10 cellular contexts compared by ENCODE assay signal in the genomic region with DNA sequence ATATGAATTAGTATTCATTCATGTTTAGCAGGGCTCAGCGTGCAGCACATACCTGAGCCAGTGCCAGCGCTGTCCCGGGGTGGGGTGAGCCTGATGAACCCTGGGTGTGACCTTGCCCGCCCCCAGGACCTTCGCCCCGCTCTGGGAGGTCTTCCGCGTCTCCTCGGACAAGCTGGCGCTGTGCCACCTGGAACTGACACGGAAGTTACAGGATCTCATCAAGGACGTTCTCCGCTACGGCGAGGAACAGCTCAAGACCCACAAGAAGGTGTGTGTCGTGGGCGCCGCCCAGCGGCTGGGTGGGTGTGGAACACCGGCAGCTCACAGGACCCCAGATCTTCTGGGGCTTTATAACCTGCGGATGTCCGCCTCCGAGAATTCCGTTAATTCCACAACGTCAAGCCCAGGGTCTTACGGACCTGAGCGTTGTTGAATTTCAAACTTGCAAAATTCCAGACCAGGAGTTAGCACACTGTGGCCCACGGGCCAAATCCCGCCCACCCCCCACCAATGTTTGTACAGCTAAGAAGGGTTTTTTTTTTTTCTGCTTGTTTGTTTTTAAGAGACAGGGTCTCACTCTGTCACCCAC. TPM values are rescaled to one million over a fixed set of nuclear protein-coding genes. Genes with fewer than 3 reads are reported as not detected.
DNase-seq lines count a peak whose midpoint lies in the region; ATAC-seq and TF ChIP-seq lines count a peak whose summit lies in the region.
"Had no signal": no experiment of that assay in that cellular context is flagged by ENCODE, and none has a peak within 500 bp of the region (broad histone marks: within the 10 kb centered on the region; RNA-seq: fewer than 3 reads in every experiment).

No MANE protein-coding gene starts in this region.

- H3K27me3 Mint-ChIP-seq in naive thymus-derived CD8-positive, alpha-beta T cell, result no peaks in the 10 kb centered on the region
- H3K27me3 Mint-ChIP-seq: activated naive CD8-positive, alpha-beta T cell; CD8-positive, alpha-beta memory T cell had no signal

- H3K27ac Mint-ChIP-seq in naive thymus-derived CD8-positive, alpha-beta T cell, result peak overlapping the region in 2 of 10 donors; percentile 34 to 40
- H3K27ac Mint-ChIP-seq: activated naive CD8-positive, alpha-beta T cell had no signal

- no peak overlapping the region for H3K27ac ChIP-seq in VCaP

- H3K4me3 Mint-ChIP-seq in naive thymus-derived CD8-positive, alpha-beta T cell, result no peak overlapping the region
- H3K4me3 Mint-ChIP-seq: activated naive CD8-positive, alpha-beta T cell; CD8-positive, alpha-beta memory T cell had no signal

- H3K9me3 Mint-ChIP-seq in naive thymus-derived CD8-positive, alpha-beta T cell, result no peaks in the 10 kb centered on the region
- H3K9me3 Mint-ChIP-seq: CD8-positive, alpha-beta memory T cell had no signal

- peaks cover 0 to 92% (median 21%) of the 10 kb centered on the region in 3 donors for H3K36me3 Mint-ChIP-seq in naive thymus-derived CD8-positive, alpha-beta T cell

- TF ChIP-seq CTCF in VCaP (conservative IDR thresholded peaks at IDR 0.05), result peak; percentile 98

- ATAC-seq in naive thymus-derived CD8-positive, alpha-beta T cell, result peak; percentile 39 to 41
- no peak for ATAC-seq in HG02870 (IDR thresholded peaks at IDR 0.05; ENCODE audit: unreplicated experiment)

- H3K4me1 Mint-ChIP-seq in naive thymus-derived CD8-positive, alpha-beta T cell, result peaks cover 0 to 12% (median 7%) of the 10 kb centered on the region in 4 donors
- H3K4me1 Mint-ChIP-seq: CD8-positive, alpha-beta memory T cell had no signal

- POLR2A ChIA-PET in naive thymus-derived CD8-positive, alpha-beta T cell (lab: Charles Lee), result interaction anchor here (0.6 to 1.2 kb wide), 3 partner anchors 49 to 289 kb away, joined by 3 to 6 read pairs (median 3); a partner anchor contains a TSS

- DNase-seq in NCI-H2081 (lab: John Stamatoyannopoulos, UW), result peak; percentile 65 to 77
- no peak for DNase-seq in NCI-H2081 treated with DMSO at 0.1 percent for 48 hours (lab: John Stamatoyannopoulos, UW)
- DNase-seq in NCI-H146 (lab: John Stamatoyannopoulos, UW), result peak; percentile 86
- peak; percentile 54 for DNase-seq in fibroblast of peridontal ligament (ENCODE audit: extremely low read depth)
- peak in 4 of 10 donors; percentile 13 to 39 (median 34) for DNase-seq in naive thymus-derived CD8-positive, alpha-beta T cell
- no peak for DNase-seq in KG1 (lab: John Stamatoyannopoulos, UW)

RNA-seq across cellular contexts. Expression of a gene that starts 15.4 kb away (rescaled TPM):
- total RNA-seq in naive thymus-derived CD8-positive, alpha-beta T cell, result 10 to 100 TPM; 94.1 to 99.7 TPM
- polyA plus RNA-seq in naive thymus-derived CD8-positive, alpha-beta T cell, result 10 to 100 TPM; 11.2 to 31.8 (median 16.4) TPM

RNA-seq across cellular contexts. Expression of a gene that starts 28.3 kb away (rescaled TPM):
- not detected for total RNA-seq in naive thymus-derived CD8-positive, alpha-beta T cell
- under 1 TPM in 2 of 3 donors, not detected in 1; 0.13 to 0.20 TPM for polyA plus RNA-seq in naive thymus-derived CD8-positive, alpha-beta T cell
- total RNA-seq: CD8-positive, alpha-beta memory T cell had no signal
- polyA plus RNA-seq: CD8-positive, alpha-beta memory T cell had no signal

RNA-seq across cellular contexts. Expression of a gene that starts 47.4 kb away (rescaled TPM):
- total RNA-seq in naive thymus-derived CD8-positive, alpha-beta T cell, result 10 to 100 TPM; 50.1 to 54.2 TPM
- polyA plus RNA-seq in naive thymus-derived CD8-positive, alpha-beta T cell, result 10 to 100 TPM; 13.8 to 40.0 (median 18.7) TPM

RNA-seq across cellular contexts. Expression of a gene that starts 54.7 kb away (rescaled TPM):
- 1 to 10 TPM; 2.7 to 3.6 TPM for total RNA-seq in naive thymus-derived CD8-positive, alpha-beta T cell
- 1 to 10 TPM in 2 of 3 donors, under 1 TPM in 1; 0.97 to 3.0 (median 1.9) TPM for polyA plus RNA-seq in naive thymus-derived CD8-positive, alpha-beta T cell

Comparison
In these comparisons a context has a peak if more than half of its experiments do, and no peak if none do; other contexts are left out.
1. DNase-seq: peak in NCI-H2081 (2 of 2), NCI-H146 (single experiment) and fibroblast of peridontal ligament (single experiment); none in NCI-H2081 treated with DMSO at 0.1 percent for 48 hours (single experiment) and KG1 (single experiment).